Comparison of ENCODE assay signal across 9 cellular contexts in genomic region chr9:95517559-95517933, GRCh38. TPM values are rescaled to one million over a fixed set of nuclear protein-coding genes. Genes with fewer than 3 reads are reported as not detected.
DNase-seq lines count a peak whose midpoint lies in the region; ATAC-seq and TF ChIP-seq lines count a peak whose summit lies in the region.
"Had no signal": no experiment of that assay in that cellular context is flagged by ENCODE, and none has a peak within 500 bp of the region (broad histone marks: within the 10 kb centered on the region; RNA-seq: fewer than 3 reads in every experiment).

No MANE protein-coding gene starts in this region.

- no peaks in the 10 kb centered on the region for H4K20me1 ChIP-seq in MM.1S (ENCODE audit: insufficient read depth, low read length)

- no peak overlapping the region for H2AFZ ChIP-seq in MM.1S (ENCODE audit: low read length)

- H3K9me3 Mint-ChIP-seq in activated naive CD4-positive, alpha-beta T cell treated with anti-CD3 and anti-CD28 coated beads, Interleukin-2, amount 10 ng/mL, durations not matched to agents 7 days and 5 days = peaks cover 7% of the 10 kb centered on the region
- peaks cover 4% of the 10 kb centered on the region for H3K9me3 Mint-ChIP-seq in chondrocyte (ENCODE audit: low read depth)

- H3F3A ChIP-seq in MM.1S (ENCODE audit: insufficient read depth, low read length) = 0 out of 2 replicates have a peak, but pooled peaks cover 5% of the 10 kb centered on the region

- peak overlapping the region; percentile 18 for H3K4me3 Mint-ChIP-seq in activated naive CD4-positive, alpha-beta T cell treated with anti-CD3 and anti-CD28 coated beads, Interleukin-2, amount 10 ng/mL, durations not matched to agents 7 days and 5 days
- peak overlapping the region; percentile 99 for H3K4me3 Mint-ChIP-seq in chondrocyte (ENCODE audit: unreplicated experiment)

- no peak for ATAC-seq in HG02840 (IDR thresholded peaks at IDR 0.05; ENCODE audit: low FRiP score, unreplicated experiment)

- H3K27ac Mint-ChIP-seq in activated naive CD4-positive, alpha-beta T cell treated with anti-CD3 and anti-CD28 coated beads, Interleukin-2, amount 10 ng/mL, durations not matched to agents 7 days and 5 days = no peak overlapping the region
- H3K27ac Mint-ChIP-seq in chondrocyte (ENCODE audit: unreplicated experiment) = no peak overlapping the region

- in situ Hi-C loops in transverse colon (cut with MboI; ENCODE audit: low pct_ligation_motif_present in 1 of 4, low pct_unique_long_range_greater_than_20kb in 1 of 4, low sequenced_read_pairs in 3 of 4) = loop anchor here in 2 of 4 donors (10.0 to 25.0 kb wide), 2 partner anchors 205 to 357 kb away; partner anchors contain the start of genes ERCC6L2 (in 1 of the 2) and FANCC (in 1 of the 2)

- H3K79me2 ChIP-seq in MM.1S (ENCODE audit: low read length) = peaks cover 4% of the 10 kb centered on the region; the same call in 1 of the 2 replicates

- 24% methylated on average over 14 of the region's 14 CpGs for WGBS in mesodermal cell (ENCODE audit: insufficient coverage in 2 of 2), 2 experiments
- 55% methylated on average over 14 of the region's 14 CpGs; no CpG with 5 or more reads in 1 of the 2 donors for WGBS in transverse colon (ENCODE audit: low coverage in 1 of 2), 2 donors

- peaks cover 90% of the 10 kb centered on the region for H3K27me3 Mint-ChIP-seq in activated naive CD4-positive, alpha-beta T cell treated with anti-CD3 and anti-CD28 coated beads, Interleukin-2, amount 10 ng/mL, durations not matched to agents 7 days and 5 days
- peaks cover 2% of the 10 kb centered on the region for H3K27me3 Mint-ChIP-seq in chondrocyte (ENCODE audit: low read depth)

- peaks cover 17% of the 10 kb centered on the region for H3K27me3 ChIP-seq in transverse colon
- no peaks in the 10 kb centered on the region for H3K27me3 ChIP-seq in MM.1S (replicated peaks; ENCODE audit: insufficient read depth, low read length)
- H3K27me3 ChIP-seq: BE2C had no signal

- H3K4me1 ChIP-seq in mesodermal cell (ENCODE audit: control insufficient read depth, insufficient read depth, low read length, poor library complexity, severe bottlenecking) = peaks cover 19% of the 10 kb centered on the region
- H3K4me1 ChIP-seq in transverse colon = peaks cover 6 to 17% (median 11%) of the 10 kb centered on the region in 4 donors
- no peaks in the 10 kb centered on the region for H3K4me1 ChIP-seq in MM.1S (ENCODE audit: low read length)

- peaks cover 5% of the 10 kb centered on the region for H3K9me3 ChIP-seq in mesodermal cell (ENCODE audit: control insufficient read depth, low read length)
- H3K9me3 ChIP-seq in transverse colon = no peaks in the 10 kb centered on the region
- no peaks in the 10 kb centered on the region for H3K9me3 ChIP-seq in MM.1S (replicated peaks; ENCODE audit: insufficient read depth, low read length)
- H3K9me3 ChIP-seq: BE2C had no signal

- H3K36me3 Mint-ChIP-seq in activated naive CD4-positive, alpha-beta T cell treated with anti-CD3 and anti-CD28 coated beads, Interleukin-2, amount 10 ng/mL, durations not matched to agents 7 days and 5 days = peaks cover 2% of the 10 kb centered on the region
- peaks cover 2% of the 10 kb centered on the region for H3K36me3 Mint-ChIP-seq in chondrocyte (ENCODE audit: low read depth)

- no peaks in the 10 kb centered on the region for H3K36me3 ChIP-seq in mesodermal cell (ENCODE audit: control insufficient read depth, insufficient read depth, low read length)
- H3K36me3 ChIP-seq in transverse colon = no peaks in the 10 kb centered on the region
- no peaks in the 10 kb centered on the region for H3K36me3 ChIP-seq in MM.1S (replicated peaks; ENCODE audit: insufficient read depth, low read length)
- H3K36me3 ChIP-seq: BE2C had no signal

- intact Hi-C loops in transverse colon (cut with DNase I; ENCODE audit: low total_unique reads) = loop anchor here (10.0 kb wide), 1 partner anchor 203 kb away; the partner anchor contains the start of gene FANCC

- no peak for DNase-seq in activated naive CD4-positive, alpha-beta T cell treated with anti-CD3 and anti-CD28 coated beads, Interleukin-2, amount 10 ng/mL, durations not matched to agents 7 days and 5 days
- DNase-seq in activated naive CD4-positive, alpha-beta T cell treated with anti-CD3 and anti-CD28 coated beads, Interleukin-2, amount 50 U/mL, for 16 hours = no peak
- DNase-seq in chondrocyte (ENCODE audit: low spot score) (no peak), transverse colon (no peak), NCI-H146 (lab: John Stamatoyannopoulos, UW) (no peak), MM.1S (no peak)

- H3K4me3 ChIP-seq in mesodermal cell (ENCODE audit: extremely low read depth, insufficient read depth, low read length, poor library complexity, severe bottlenecking) (peak overlapping the region; percentile 56), transverse colon (peak overlapping the region in 3 of 4 donors; percentile 52 to 79 (median 59)), MM.1S (ENCODE audit: low read length) (no peak overlapping the region)

- no peak overlapping the region for H3K4me2 ChIP-seq in MM.1S (ENCODE audit: low read depth, low read length)

- CTCF ChIA-PET in activated naive CD4-positive, alpha-beta T cell treated with anti-CD3 and anti-CD28 coated beads, Interleukin-2, amount 10 ng/mL, durations not matched to agents 7 days and 5 days (lab: Charles Lee) = no interaction called here

- peaks cover 13% of the 10 kb centered on the region for H3K4me1 Mint-ChIP-seq in activated naive CD4-positive, alpha-beta T cell treated with anti-CD3 and anti-CD28 coated beads, Interleukin-2, amount 10 ng/mL, durations not matched to agents 7 days and 5 days
- H3K4me1 Mint-ChIP-seq in chondrocyte (ENCODE audit: low read depth) = peaks cover 15% of the 10 kb centered on the region

- no peaks in the 10 kb centered on the region for H3K9me2 ChIP-seq in MM.1S (replicated peaks; ENCODE audit: insufficient read depth, low read length)

- TF ChIP-seq CTCF in chondrocyte (IDR thresholded peaks at IDR 0.05) (no peak), transverse colon (IDR thresholded peaks at IDR 0.05) (no peak), MM.1S (IDR thresholded peaks at IDR 0.05; ENCODE audit: low read length) (no peak)

- no peak for TF ChIP-seq EP300 in transverse colon (IDR thresholded peaks at IDR 0.05; ENCODE audit: low read depth)

- no peak overlapping the region for H3K9ac ChIP-seq in MM.1S (ENCODE audit: low read length)

- no peak for TF ChIP-seq POLR2A in transverse colon (IDR thresholded peaks at IDR 0.05)

- H3K27ac ChIP-seq in mesodermal cell (ENCODE audit: low read depth, low read length, severe bottlenecking) (no peak overlapping the region), transverse colon (peak overlapping the region; percentile 82 to 84 (median 82)), MM.1S (ENCODE audit: low read length) (no peak overlapping the region)

RNA-seq across cellular contexts. Expression of gene PTCH1, which starts 0.8 kb away (rescaled TPM):
- total RNA-seq in chondrocyte (5.7 to 10.4 TPM (median 6.4 TPM) in 3 replicates), transverse colon (10 to 100 TPM; 12.3 to 50.9 (median 26.4) TPM)
- 18.2 TPM for polyA plus RNA-seq in mesodermal cell (2013, experiment 1 of 2)
- 15.8 TPM for polyA plus RNA-seq in mesodermal cell (2013, experiment 2 of 2)

Comparison
In these comparisons a context has a peak if more than half of its experiments do, and no peak if none do; other contexts are left out.
1. H3K27ac ChIP-seq: peak in transverse colon (4 of 4); none in mesodermal cell (single experiment) and MM.1S (single experiment).